9 cellular contexts compared by ENCODE assay signal in genomic region chr16:4111748-4112696, GRCh38. TPM values are rescaled to one million over a fixed set of nuclear protein-coding genes. Genes with fewer than 3 reads are reported as not detected.
DNase-seq lines count a peak whose midpoint lies in the region; ATAC-seq and TF ChIP-seq lines count a peak whose summit lies in the region.
"Had no signal": no experiment of that assay in that cellular context is flagged by ENCODE, and none has a peak within 500 bp of the region (broad histone marks: within the 10 kb centered on the region; RNA-seq: fewer than 3 reads in every experiment).

No MANE protein-coding gene starts in this region.

- H3K27ac ChIP-seq in ascending aorta (peak overlapping the region; percentile 6 to 86), liver (ENCODE audit: low read depth in 1 of 2, low read length in 2 of 2) (peak overlapping the region in 1 of 2 donors; percentile 12), upper lobe of left lung (peak overlapping the region; percentile 13 to 66 (median 58))

- no peak for TF ChIP-seq POLR2A in upper lobe of left lung (IDR thresholded peaks at IDR 0.05)

- H3K27ac Mint-ChIP-seq in activated naive CD4-positive, alpha-beta T cell treated with anti-CD3 and anti-CD28 coated beads, Interleukin-2, amount 50 U/mL, for 24 hours: no peak overlapping the region

- intact Hi-C loops in ascending aorta (cut with DNase I): loop anchor here (5.0 kb wide), 1 partner anchor 95 kb away; no protein-coding TSS in a partner anchor

- H3K4me3 ChIP-seq in ascending aorta (peak overlapping the region; percentile 89 to 95), liver (ENCODE audit: low read depth in 1 of 3, low read length in 3 of 3) (peak overlapping the region in 2 of 3 donors; percentile 27 to 73), upper lobe of left lung (peak overlapping the region in 3 of 4 donors; percentile 26 to 89 (median 43))

- H3K4me1 ChIP-seq in ascending aorta (peaks cover 4 to 25% of the 10 kb centered on the region in 2 donors), liver (ENCODE audit: control insufficient read depth in 4 of 4, insufficient read depth in 4 of 4, low read length in 3 of 4) (peaks cover 7 to 55% (median 41%) of the 10 kb centered on the region in 4 donors), upper lobe of left lung (peaks cover 45 to 75% (median 62%) of the 10 kb centered on the region in 4 donors)

- H3K36me3 Mint-ChIP-seq in activated naive CD4-positive, alpha-beta T cell treated with anti-CD3 and anti-CD28 coated beads, Interleukin-2, amount 50 U/mL, for 24 hours: no peaks in the 10 kb centered on the region

- no peaks in the 10 kb centered on the region for H3K9me3 Mint-ChIP-seq in activated naive CD4-positive, alpha-beta T cell treated with anti-CD3 and anti-CD28 coated beads, Interleukin-2, amount 50 U/mL, for 24 hours

- ATAC-seq in upper lobe of left lung (ENCODE audit: low FRiP score in 2 of 2): no peak

- TF ChIP-seq EP300 in upper lobe of left lung (IDR thresholded peaks at IDR 0.05): no peak

- TF ChIP-seq CTCF in ascending aorta (IDR thresholded peaks at IDR 0.05): no peak
- no peak for TF ChIP-seq CTCF in liver (IDR thresholded peaks at IDR 0.05; ENCODE audit: low read depth, low read length, missing input control)
- TF ChIP-seq CTCF in upper lobe of left lung (IDR thresholded peaks at IDR 0.05): no peak

- H3K4me1 Mint-ChIP-seq in activated naive CD4-positive, alpha-beta T cell treated with anti-CD3 and anti-CD28 coated beads, Interleukin-2, amount 50 U/mL, for 24 hours: peaks cover 45% of the 10 kb centered on the region

- no peaks in the 10 kb centered on the region for H3K9me3 ChIP-seq in ascending aorta
- no peaks in the 10 kb centered on the region for H3K9me3 ChIP-seq in liver (ENCODE audit: control insufficient read depth in 4 of 4, low read length in 3 of 4)
- no peaks in the 10 kb centered on the region for H3K9me3 ChIP-seq in upper lobe of left lung

- WGBS in liver: 36% methylated on average over 16 of the region's 16 CpGs
- 32 to 47% methylated on average over 16 of the region's 16 CpGs for WGBS in upper lobe of left lung, 2 donors

- H3K27me3 Mint-ChIP-seq in activated naive CD4-positive, alpha-beta T cell treated with anti-CD3 and anti-CD28 coated beads, Interleukin-2, amount 50 U/mL, for 24 hours: no peaks in the 10 kb centered on the region

- H3K27me3 ChIP-seq in ascending aorta (no peaks in the 10 kb centered on the region), liver (ENCODE audit: control insufficient read depth in 4 of 4, insufficient read depth in 4 of 4, low read length in 3 of 4) (no peaks in the 10 kb centered on the region), upper lobe of left lung (no peaks in the 10 kb centered on the region)

- DNase-seq in activated naive CD4-positive, alpha-beta T cell treated with anti-CD3 and anti-CD28 coated beads, Interleukin-2, amount 50 U/mL, for 16 hours: no peak
- DNase-seq in ascending aorta (ENCODE audit: low spot score in 2 of 2) (no peak), upper lobe of left lung (no peak), NCI-H1930 (lab: John Stamatoyannopoulos, UW) (no peak), Kasumi-1 (lab: John Stamatoyannopoulos, UW) (no peak)
- no peak for DNase-seq in activated effector memory CD4-positive, alpha-beta T cell treated with Interleukin-2 at 50 U/mL for 16 hours
- DNase-seq: stimulated activated CD4-positive, alpha-beta T cell treated with anti-CD3 and anti-CD28 coated beads, Interleukin-2, amount 100 ng/mL, for 48 hours had no signal

- TF ChIP-seq RAD21 in liver (IDR thresholded peaks at IDR 0.05): no peak

- peak overlapping the region; percentile 20 for H3K4me3 Mint-ChIP-seq in activated naive CD4-positive, alpha-beta T cell treated with anti-CD3 and anti-CD28 coated beads, Interleukin-2, amount 50 U/mL, for 24 hours

- H3K36me3 ChIP-seq in ascending aorta (no peaks in the 10 kb centered on the region), liver (ENCODE audit: control insufficient read depth in 4 of 4, insufficient read depth in 3 of 4, low read depth in 1 of 4, low read length in 3 of 4) (no peaks in the 10 kb centered on the region), upper lobe of left lung (no peaks in the 10 kb centered on the region)

- H3K9ac ChIP-seq in liver (ENCODE audit: low read depth in 1 of 2, low read length in 2 of 2): peak overlapping the region in 1 of 2 donors; percentile 54

TF ChIP-seq in liver, 16 proteins besides CTCF, POLR2A, EP300 and RAD21:
- no peak for TF ChIP-seq YY1 (IDR thresholded peaks at IDR 0.05)
- TF ChIP-seq FOXA1 (IDR thresholded peaks at IDR 0.05): no peak
- TF ChIP-seq MAX (IDR thresholded peaks at IDR 0.05): no peak
- TF ChIP-seq TAF1 (conservative IDR thresholded peaks at IDR 0.05): no peak
- TF ChIP-seq FOXA2 (IDR thresholded peaks at IDR 0.05): no peak
- TF ChIP-seq GABPA (IDR thresholded peaks at IDR 0.05 in 1 of 2, conservative IDR thresholded peaks at IDR 0.05 in 1 of 2): no peak
- TF ChIP-seq HNF4A (conservative IDR thresholded peaks at IDR 0.05): no peak
- no peak for TF ChIP-seq ATF3 (IDR thresholded peaks at IDR 0.05)
- no peak for TF ChIP-seq HNF4G (IDR thresholded peaks at IDR 0.05)
- TF ChIP-seq ZBTB33 (IDR thresholded peaks at IDR 0.05): no peak
- TF ChIP-seq NR2F2 (IDR thresholded peaks at IDR 0.05): no peak
- TF ChIP-seq SP1 (IDR thresholded peaks at IDR 0.05): no peak
- TF ChIP-seq JUND (IDR thresholded peaks at IDR 0.05): no peak
- TF ChIP-seq REST (IDR thresholded peaks at IDR 0.05): no peak
- no peak for TF ChIP-seq EGR1 (IDR thresholded peaks at IDR 0.05; ENCODE audit: low read depth in 2 of 2)
- no peak for TF ChIP-seq RXRA (IDR thresholded peaks at IDR 0.05)
TF ChIP-seq in liver: peak in this region for 0.

RNA-seq across cellular contexts. Expression of gene ADCY9, which starts 4.2 kb away (rescaled TPM):
- total RNA-seq in ascending aorta: 49.7 TPM
- total RNA-seq in liver: 10 to 100 TPM in 1 of 2 donors, 1 to 10 TPM in 1; 9.6 to 25.1 TPM
- polyA plus RNA-seq in liver: 10 to 100 TPM in 1 of 2 donors, 1 to 10 TPM in 1; 3.6 to 12.5 TPM
- 10 to 100 TPM; 46.0 to 80.7 (median 68.4) TPM for total RNA-seq in upper lobe of left lung
